Comparison of ENCODE assay signal across 21 cellular contexts in the genomic region with DNA sequence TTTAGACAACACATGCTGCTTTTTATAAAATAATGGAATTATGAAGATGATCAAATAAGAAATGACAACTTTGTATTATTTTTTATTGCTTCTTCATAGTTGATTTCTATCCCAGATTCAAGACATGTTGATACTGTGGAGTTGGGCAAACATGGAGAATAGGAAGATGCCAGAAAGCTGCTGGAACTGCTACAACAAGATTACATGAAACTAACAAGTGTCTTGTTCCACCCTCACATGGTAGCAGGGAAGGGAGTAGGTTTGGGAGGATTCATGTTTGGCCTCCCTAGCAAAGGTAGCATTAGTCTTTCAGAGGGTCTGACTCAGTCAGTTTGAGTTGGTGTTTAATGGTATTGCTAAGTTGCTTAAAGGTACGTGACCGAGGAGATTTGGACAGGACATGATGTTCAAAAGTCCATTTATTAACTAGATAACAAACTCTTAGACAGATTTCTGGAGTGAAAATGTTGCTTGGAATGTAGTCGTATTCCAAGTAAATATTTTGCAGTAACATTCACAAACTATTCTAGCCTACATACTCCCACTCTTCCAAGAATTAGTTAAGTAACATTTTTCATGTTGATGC. TPM values are rescaled to one million over a fixed set of nuclear protein-coding genes. Genes with fewer than 3 reads are reported as not detected.
DNase-seq lines count a peak whose midpoint lies in the region; ATAC-seq, FAIRE-seq and TF ChIP-seq lines count a peak whose summit lies in the region.
"Had no signal": no experiment of that assay in that cellular context is flagged by ENCODE, and none has a peak within 500 bp of the region (broad histone marks: within the 10 kb centered on the region; RNA-seq: fewer than 3 reads in every experiment).

No MANE protein-coding gene starts in this region.

- no peak overlapping the region for H3K4me3 Mint-ChIP-seq in mesothelial cell of epicardium

- TF ChIP-seq EP300 in esophagus muscularis mucosa (IDR thresholded peaks at IDR 0.05), result no peak

- ATAC-seq in left cardiac atrium, result peak; percentile 44 to 97
- ATAC-seq in GM18517 (IDR thresholded peaks at IDR 0.05; ENCODE audit: unreplicated experiment), result no peak
- no peak for ATAC-seq in right lobe of liver
- ATAC-seq: K562 had no signal

- FAIRE-seq in GM12891 (lab: Jason Lieb, UNC), result no peak
- FAIRE-seq: GM12892, K562 had no signal

- peaks cover 12% of the 10 kb centered on the region for H3K4me1 Mint-ChIP-seq in mesothelial cell of epicardium

- H3K9me3 Mint-ChIP-seq in mesothelial cell of epicardium, result no peaks in the 10 kb centered on the region

- no peaks in the 10 kb centered on the region for H3K4me1 ChIP-seq in right atrium auricular region
- no peaks in the 10 kb centered on the region for H3K4me1 ChIP-seq in esophagus muscularis mucosa
- no peaks in the 10 kb centered on the region for H3K4me1 ChIP-seq in right lobe of liver
- H3K4me1 ChIP-seq: HAP-1, SJCRH30 had no signal

- no peaks in the 10 kb centered on the region for H3K27me3 Mint-ChIP-seq in mesothelial cell of epicardium (ENCODE audit: low read depth)

- TF ChIP-seq CTCF in right atrium auricular region (IDR thresholded peaks at IDR 0.05) (no peak), esophagus muscularis mucosa (IDR thresholded peaks at IDR 0.05) (no peak), mesothelial cell of epicardium (IDR thresholded peaks at IDR 0.05; ENCODE audit: unreplicated experiment) (no peak), right lobe of liver (IDR thresholded peaks at IDR 0.05) (no peak)

- H3K27ac ChIP-seq in right atrium auricular region (no peak overlapping the region), esophagus muscularis mucosa (replicated peaks in 1 of 4) (no peak overlapping the region), right lobe of liver (no peak overlapping the region)
- H3K27ac ChIP-seq: C4-2B, RWPE1, SJCRH30 had no signal

- TF ChIP-seq POLR2A in esophagus muscularis mucosa (IDR thresholded peaks at IDR 0.05; ENCODE audit: low read depth) (no peak), GM12891 (IDR thresholded peaks at IDR 0.05; ENCODE audit: low read depth, low read length) (no peak), right lobe of liver (IDR thresholded peaks at IDR 0.05) (no peak)

- intact Hi-C loops in left cardiac atrium (cut with DNase I), result no loop called here
- intact Hi-C loops in esophagus muscularis mucosa (cut with DNase I), result no loop called here
- intact Hi-C loops in right lobe of liver (cut with DNase I), result no loop called here

- H3K4me3 ChIP-seq in right atrium auricular region (no peak overlapping the region), esophagus muscularis mucosa (no peak overlapping the region), right lobe of liver (no peak overlapping the region)
- H3K4me3 ChIP-seq: HAP-1, K562, SJCRH30 had no signal

- H3K9me3 ChIP-seq in right atrium auricular region (no peaks in the 10 kb centered on the region), esophagus muscularis mucosa (no peaks in the 10 kb centered on the region), right lobe of liver (no peaks in the 10 kb centered on the region)
- H3K9me3 ChIP-seq: HAP-1, SJCRH30 had no signal

- H3K27me3 ChIP-seq in right atrium auricular region (no peaks in the 10 kb centered on the region), esophagus muscularis mucosa (no peaks in the 10 kb centered on the region), right lobe of liver (no peaks in the 10 kb centered on the region)
- H3K27me3 ChIP-seq: SJCRH30 had no signal

- DNase-seq in left cardiac atrium (no peak), right atrium auricular region (ENCODE audit: low spot score) (no peak), esophagus muscularis mucosa (ENCODE audit: extremely low spot score) (peak; percentile 91), mesothelial cell of epicardium (ENCODE audit: low spot score in 2 of 2, unreplicated experiment in 2 of 2) (no peak), GM12891 (ENCODE audit: insufficient read length, low spot score) (no peak), NCI-H2081 treated with DMSO at 0.1 percent for 48 hours (lab: John Stamatoyannopoulos, UW) (no peak), right lobe of liver (no peak)
- DNase-seq: GDM1, NCI-H1417 treated with DMSO at 0.1 percent for 48 hours, NCI-H1930, NCI-H2171, NCI-H446 treated with DMSO at 0.1 percent for 48 hours, NCI-H82, SJCRH30 had no signal

- peak overlapping the region; percentile 65 for H3K27ac Mint-ChIP-seq in mesothelial cell of epicardium

- no peaks in the 10 kb centered on the region for H3K36me3 Mint-ChIP-seq in mesothelial cell of epicardium

- 58% methylated on average over 3 of the region's 3 CpGs for WGBS in esophagus muscularis mucosa
- WGBS in right lobe of liver (ENCODE audit: insufficient coverage, low coverage, low lambda C conversion rate, missing lambda C conversion rate), result 77% methylated on average over 3 of the region's 3 CpGs

- no peaks in the 10 kb centered on the region for H3K36me3 ChIP-seq in right atrium auricular region
- no peaks in the 10 kb centered on the region for H3K36me3 ChIP-seq in esophagus muscularis mucosa
- no peaks in the 10 kb centered on the region for H3K36me3 ChIP-seq in right lobe of liver
- H3K36me3 ChIP-seq: HAP-1, SJCRH30 had no signal

TF ChIP-seq in GM12891, 5 proteins besides CTCF, POLR2A, EP300 and RAD21:
- no peak for TF ChIP-seq PAX5 (IDR thresholded peaks at IDR 0.05; ENCODE audit: insufficient read depth, low read length, severe bottlenecking)
- no peak for TF ChIP-seq TAF1 (IDR thresholded peaks at IDR 0.05; ENCODE audit: low read depth, low read length)
- TF ChIP-seq POU2F2 (IDR thresholded peaks at IDR 0.05; ENCODE audit: low read depth, low read length), result no peak
- TF ChIP-seq POLR2AphosphoS5 (IDR thresholded peaks at IDR 0.05; ENCODE audit: low read depth, low read length), result no peak
- no peak for TF ChIP-seq SPI1 (IDR thresholded peaks at IDR 0.05; ENCODE audit: low read depth, low read length)

RNA-seq across cellular contexts. Expression of gene PRR15, which starts 33.1 kb away (rescaled TPM):
- total RNA-seq in left cardiac atrium, result 1 to 10 TPM; 1.3 to 2.4 TPM
- 10 to 100 TPM in 1 of 2 donors, 1 to 10 TPM in 1; 4.2 to 26.3 TPM for total RNA-seq in right atrium auricular region
- under 1 TPM in 2 of 4 donors, not detected in 2; 0.42 to 0.65 TPM for total RNA-seq in esophagus muscularis mucosa
- 4.9 to 7.2 TPM (median 6.6 TPM) in 3 replicates for total RNA-seq in mesothelial cell of epicardium
- polyA plus RNA-seq in GM12891 (2012; ENCODE audit: low read depth, missing spikeins), result not detected
- total RNA-seq in right lobe of liver, result 1 to 10 TPM in 1 of 6 experiments, under 1 TPM in 2, not detected in 3; 0.18 to 1.3 (median 0.42) TPM
- total RNA-seq: A172, K562, SJCRH30 had no signal
- polyA plus RNA-seq: K562 had no signal

Comparison
In these comparisons a context has a peak if more than half of its experiments do, and no peak if none do; other contexts are left out.
1. ATAC-seq: peak in left cardiac atrium (2 of 2); none in GM18517 (single experiment) and right lobe of liver (0 of 4).